Comparison of ENCODE assay signal across 23 cellular contexts in the genomic region with DNA sequence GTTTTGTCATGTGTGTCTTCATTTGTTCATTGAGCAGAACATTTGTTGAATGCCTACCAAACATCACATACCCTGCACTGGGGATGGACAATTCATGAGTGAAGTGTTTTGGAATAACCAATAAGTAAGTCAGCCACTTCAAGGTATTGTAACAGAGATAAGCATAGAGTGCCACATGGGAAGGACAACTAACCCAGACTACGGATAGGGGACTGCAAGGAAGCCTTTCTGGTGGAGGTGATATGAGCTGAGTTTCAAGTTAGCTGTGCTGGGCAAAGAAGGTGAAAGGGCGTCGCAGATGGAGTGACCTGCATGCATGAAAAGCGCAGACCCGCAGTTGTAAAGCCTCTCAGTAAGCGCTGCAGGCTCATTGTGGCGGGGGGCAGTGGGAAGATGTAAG.
"Had no signal": no experiment of that assay in that cellular context is flagged by ENCODE, and none has a peak within 500 bp of the region (broad histone marks: within the 10 kb centered on the region; RNA-seq: fewer than 3 reads in every experiment).

No MANE protein-coding gene starts in this region.

- H3K4me3 ChIP-seq: Peyer's patch, SJSA1 had no signal

- H3K4me2 ChIP-seq: KMS-11 had no signal

- FAIRE-seq: bronchial epithelial cell had no signal

- H3K9me3 ChIP-seq: Peyer's patch, SJSA1 had no signal

- DNase-seq: activated B cell treated with CpG ODN at 0.5 μM for 24 hours; activated CD4-positive, alpha-beta memory T cell treated with anti-CD3 and anti-CD28 coated beads for 36 hours; activated CD4-positive, alpha-beta T cell treated with anti-CD3 and anti-CD28 coated beads, Interleukin-2, amount 10 ng/mL, durations not matched to agents 7 days and 5 days; activated effector memory CD4-positive, alpha-beta T cell treated with anti-CD3 and anti-CD28 coated beads, Interleukin-2, amount 50 U/mL, for 16 hours; activated naive CD4-positive, alpha-beta T cell treated with Interleukin-2 at 50 U/mL for 16 hours; activated naive CD8-positive, alpha-beta T cell treated with anti-CD3 and anti-CD28 coated beads for 36 hours; activated T-cell treated with anti-CD3 and anti-CD28 coated beads, Interleukin-2, amount 50 U/mL, for 24 hours; anterior cingulate cortex; central memory CD4-positive, alpha-beta T cell; NCI-H1092; NCI-H1417; NCI-H2029; NCI-H2107; NCI-H2171 treated with DMSO at 0.1 percent for 48 hours; NCI-H524; Peyer's patch; SHP77; T-helper 9 cell had no signal

- H3K27me3 ChIP-seq: Peyer's patch, SJSA1 had no signal

- H3K27ac ChIP-seq: KMS-11, Peyer's patch, RWPE1, SJSA1 had no signal

- H3K9ac ChIP-seq: KMS-11 had no signal

- ATAC-seq: SK-N-SH treated with all-trans-retinoic acid at 6 μM for 48 hours had no signal
